ENCODE assay signal across 9 cellular contexts in the genomic region with DNA sequence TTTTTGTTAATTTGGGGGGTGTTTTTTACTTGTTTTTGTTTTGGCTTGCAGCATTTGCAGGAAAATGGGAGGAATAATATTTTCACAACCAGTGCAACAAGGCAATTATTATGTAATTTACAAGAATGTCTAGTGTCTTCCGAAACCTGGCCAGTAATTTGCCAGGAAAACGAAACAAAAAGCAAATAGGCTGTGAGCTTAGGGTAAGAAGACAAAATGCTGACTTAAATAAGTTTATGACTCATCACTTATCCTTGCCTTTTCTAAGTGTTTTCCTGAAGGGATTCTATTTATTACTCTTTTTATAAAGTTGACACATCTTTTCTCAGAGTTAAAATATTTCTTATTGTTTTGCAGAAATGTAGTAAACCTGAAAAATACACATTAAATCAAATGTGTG. TPM values are rescaled to one million over a fixed set of nuclear protein-coding genes. Genes with fewer than 3 reads are reported as not detected.
A peak's percentile ranks its signal among the peaks of the same experiment; 100 is the strongest.
DNase-seq lines count a peak whose midpoint lies in the region; ATAC-seq and TF ChIP-seq lines count a peak whose summit lies in the region.
"Had no signal": no experiment of that assay in that cellular context is flagged by ENCODE, and none has a peak within 500 bp of the region (broad histone marks: within the 10 kb centered on the region; RNA-seq: fewer than 3 reads in every experiment).

No MANE protein-coding gene starts in this region.

- peaks cover 9% of the 10 kb centered on the region for H3K9me3 Mint-ChIP-seq in endodermal cell

- H3K27ac Mint-ChIP-seq in endodermal cell: no peak overlapping the region
- H3K27ac Mint-ChIP-seq: activated CD4-positive, alpha-beta memory T cell treated with anti-CD3 and anti-CD28 coated beads for 36 hours had no signal

- H3K9ac ChIP-seq in liver (ENCODE audit: low read depth in 1 of 2, low read length in 2 of 2): peak overlapping the region in 1 of 2 donors; percentile 5
- no peak overlapping the region for H3K9ac ChIP-seq in endodermal cell (ENCODE audit: extremely low read depth, low read length, poor library complexity, severe bottlenecking)

- H3K4me1 ChIP-seq in liver (ENCODE audit: control insufficient read depth in 4 of 4, insufficient read depth in 4 of 4, low read length in 3 of 4) (peaks cover 0 to 12% (median 10%) of the 10 kb centered on the region in 4 donors), endodermal cell (ENCODE audit: control insufficient read depth, insufficient read depth, low read length) (no peaks in the 10 kb centered on the region), transverse colon (peaks cover 0 to 5% (median 0%) of the 10 kb centered on the region in 4 donors)

- H3K27me3 Mint-ChIP-seq in endodermal cell (ENCODE audit: insufficient read depth): no peaks in the 10 kb centered on the region
- H3K27me3 Mint-ChIP-seq: activated CD4-positive, alpha-beta memory T cell treated with anti-CD3 and anti-CD28 coated beads for 36 hours had no signal

- peak in 1 of 2 donors; percentile 22 for TF ChIP-seq RAD21 in liver (IDR thresholded peaks at IDR 0.05)

- TF ChIP-seq CTCF in astrocyte of the spinal cord (IDR thresholded peaks at IDR 0.05; ENCODE audit: low read depth, low read length) (no peak), liver (IDR thresholded peaks at IDR 0.05; ENCODE audit: low read depth, low read length, missing input control) (no peak), endodermal cell (conservative IDR thresholded peaks at IDR 0.05) (no peak), transverse colon (IDR thresholded peaks at IDR 0.05) (no peak)

- intact Hi-C loops in transverse colon (cut with DNase I; ENCODE audit: low total_unique reads): no loop called here

- no peaks in the 10 kb centered on the region for H3K4me1 Mint-ChIP-seq in endodermal cell

- H3K4me3 Mint-ChIP-seq in endodermal cell: no peak overlapping the region
- H3K4me3 Mint-ChIP-seq: activated CD4-positive, alpha-beta memory T cell treated with anti-CD3 and anti-CD28 coated beads for 36 hours had no signal

- DNase-seq in Caki2 (ENCODE audit: low read depth) (peak; percentile 39), astrocyte of the spinal cord (ENCODE audit: low read depth, low spot score) (peak; percentile 84), anterior cingulate cortex (lab: John Stamatoyannopoulos, UW) (no peak), endodermal cell (no peak), transverse colon (no peak)
- DNase-seq in activated naive CD4-positive, alpha-beta T cell treated with anti-CD3 and anti-CD28 coated beads, Interleukin-2, amount 50 U/mL, for 16 hours: no peak
- DNase-seq: activated CD4-positive, alpha-beta memory T cell treated with anti-CD3 and anti-CD28 coated beads for 36 hours had no signal

- H3K27ac ChIP-seq in liver (ENCODE audit: low read depth in 1 of 2, low read length in 2 of 2) (peak overlapping the region; percentile 16 to 38), endodermal cell (ENCODE audit: low read depth, low read length) (no peak overlapping the region), transverse colon (no peak overlapping the region)

- ATAC-seq in HG03196 (IDR thresholded peaks at IDR 0.05; ENCODE audit: unreplicated experiment): peak; percentile 86

- peaks cover 8% of the 10 kb centered on the region for H3K36me3 Mint-ChIP-seq in endodermal cell (ENCODE audit: low read depth)
- H3K36me3 Mint-ChIP-seq: activated CD4-positive, alpha-beta memory T cell treated with anti-CD3 and anti-CD28 coated beads for 36 hours had no signal

- H3K4me3 ChIP-seq in astrocyte of the spinal cord (ENCODE audit: low read depth, low read length) (peak overlapping the region; percentile 45), liver (ENCODE audit: low read depth in 1 of 3, low read length in 3 of 3) (peak overlapping the region; percentile 2 to 50 (median 11)), endodermal cell (ENCODE audit: low read length) (no peak overlapping the region), transverse colon (peak overlapping the region in 2 of 4 donors; percentile 1 to 18)

- no peak for TF ChIP-seq POLR2A in transverse colon (IDR thresholded peaks at IDR 0.05)

- WGBS in liver: 20% methylated on average over 2 of the region's 2 CpGs
- 77% methylated on average over 2 of the region's 2 CpGs; no CpG with 5 or more reads in 1 of the 2 experiments for WGBS in endodermal cell (ENCODE audit: insufficient coverage in 1 of 2, insufficient read length in 1 of 2), 2 experiments
- 30 to 34% methylated on average over 2 of the region's 2 CpGs for WGBS in transverse colon (ENCODE audit: low coverage in 1 of 2), 2 donors

- TF ChIP-seq EP300 in transverse colon (IDR thresholded peaks at IDR 0.05; ENCODE audit: low read depth): no peak

- H3K9me3 ChIP-seq in liver (ENCODE audit: control insufficient read depth in 4 of 4, low read length in 3 of 4): peaks cover 0 to 7% (median 0%) of the 10 kb centered on the region in 4 donors
- H3K9me3 ChIP-seq in endodermal cell (ENCODE audit: control insufficient read depth, low read length): peaks cover 7% of the 10 kb centered on the region
- peaks cover 0 to 3% of the 10 kb centered on the region in 2 donors for H3K9me3 ChIP-seq in transverse colon

- H3K36me3 ChIP-seq in liver (ENCODE audit: control insufficient read depth in 4 of 4, insufficient read depth in 3 of 4, low read depth in 1 of 4, low read length in 3 of 4) (no peaks in the 10 kb centered on the region), endodermal cell (ENCODE audit: control insufficient read depth, insufficient read depth, low read length) (no peaks in the 10 kb centered on the region), transverse colon (no peaks in the 10 kb centered on the region)

- in situ Hi-C loops in Caki2 (cut with HindIII; ENCODE audit: low pct_unique_long_range_greater_than_20kb, low sequenced_read_pairs): no loop called here
- in situ Hi-C loops in astrocyte of the spinal cord (cut with HindIII; ENCODE audit: low sequenced_read_pairs): no loop called here
- in situ Hi-C loops in transverse colon (cut with MboI; ENCODE audit: low pct_ligation_motif_present in 1 of 4, low pct_unique_long_range_greater_than_20kb in 1 of 4, low sequenced_read_pairs in 3 of 4): no loop called here

- H3K27me3 ChIP-seq in liver (ENCODE audit: control insufficient read depth in 4 of 4, insufficient read depth in 4 of 4, low read length in 3 of 4) (no peaks in the 10 kb centered on the region), endodermal cell (ENCODE audit: control insufficient read depth, insufficient read depth, low read length, poor library complexity, severe bottlenecking) (no peaks in the 10 kb centered on the region), transverse colon (no peaks in the 10 kb centered on the region)

TF ChIP-seq in liver, 16 proteins besides CTCF, POLR2A, EP300 and RAD21:
- TF ChIP-seq YY1 (IDR thresholded peaks at IDR 0.05) (peak; percentile 37), RXRA (IDR thresholded peaks at IDR 0.05) (no peak), HNF4A (conservative IDR thresholded peaks at IDR 0.05) (peak in 1 of 2 donors; percentile 17), JUND (IDR thresholded peaks at IDR 0.05) (peak; percentile 76 to 85), SP1 (IDR thresholded peaks at IDR 0.05) (peak; percentile 15)
- TF ChIP-seq, protein P1, sequence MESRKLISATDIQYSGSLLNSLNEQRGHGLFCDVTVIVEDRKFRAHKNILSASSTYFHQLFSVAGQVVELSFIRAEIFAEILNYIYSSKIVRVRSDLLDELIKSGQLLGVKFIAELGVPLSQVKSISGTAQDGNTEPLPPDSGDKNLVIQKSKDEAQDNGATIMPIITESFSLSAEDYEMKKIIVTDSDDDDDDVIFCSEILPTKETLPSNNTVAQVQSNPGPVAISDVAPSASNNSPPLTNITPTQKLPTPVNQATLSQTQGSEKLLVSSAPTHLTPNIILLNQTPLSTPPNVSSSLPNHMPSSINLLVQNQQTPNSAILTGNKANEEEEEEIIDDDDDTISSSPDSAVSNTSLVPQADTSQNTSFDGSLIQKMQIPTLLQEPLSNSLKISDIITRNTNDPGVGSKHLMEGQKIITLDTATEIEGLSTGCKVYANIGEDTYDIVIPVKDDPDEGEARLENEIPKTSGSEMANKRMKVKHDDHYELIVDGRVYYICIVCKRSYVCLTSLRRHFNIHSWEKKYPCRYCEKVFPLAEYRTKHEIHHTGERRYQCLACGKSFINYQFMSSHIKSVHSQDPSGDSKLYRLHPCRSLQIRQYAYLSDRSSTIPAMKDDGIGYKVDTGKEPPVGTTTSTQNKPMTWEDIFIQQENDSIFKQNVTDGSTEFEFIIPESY (IDR thresholded peaks at IDR 0.05): no peak
- TF ChIP-seq, protein P2, sequence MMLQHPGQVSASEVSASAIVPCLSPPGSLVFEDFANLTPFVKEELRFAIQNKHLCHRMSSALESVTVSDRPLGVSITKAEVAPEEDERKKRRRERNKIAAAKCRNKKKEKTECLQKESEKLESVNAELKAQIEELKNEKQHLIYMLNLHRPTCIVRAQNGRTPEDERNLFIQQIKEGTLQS (IDR thresholded peaks at IDR 0.05): peak; percentile 42
TF ChIP-seq in liver: peak in this region for 5.

RNA-seq across cellular contexts. Expression of a gene that starts 49.8 kb away (rescaled TPM):
- total RNA-seq in Caki2 (2014; rRNA removed; shearing (Covaris generic); ENCODE audit: low replicate concordance): 0.03 and 0.12 TPM in 2 replicates
- total RNA-seq in liver (10 to 100 TPM in 1 of 2 donors, 1 to 10 TPM in 1; 7.5 to 11.2 TPM), endodermal cell (10 to 100 TPM in 1 of 2 donors, 1 to 10 TPM in 1; 9.1 to 12.1 TPM), transverse colon (1 to 10 TPM in 1 of 4 donors, under 1 TPM in 2, not detected in 1; 0.80 to 1.7 (median 0.96) TPM)
- polyA plus RNA-seq in liver: 1 to 10 TPM; 1.7 to 6.1 TPM
- polyA plus RNA-seq in endodermal cell (2013, experiment 1 of 2): 11.0 TPM
- polyA plus RNA-seq in endodermal cell (2013, experiment 2 of 2): 10.7 TPM
- total RNA-seq: activated CD4-positive, alpha-beta memory T cell treated with anti-CD3 and anti-CD28 coated beads for 36 hours had no signal

Comparison
In these comparisons a context has a peak if more than half of its experiments do, and no peak if none do; other contexts are left out.
1. DNase-seq: peak in Caki2 (single experiment) and astrocyte of the spinal cord (single experiment); none in anterior cingulate cortex (0 of 58), endodermal cell (single experiment), transverse colon (single experiment) and activated naive CD4-positive, alpha-beta T cell treated with anti-CD3 and anti-CD28 coated beads, Interleukin-2, amount 50 U/mL, for 16 hours (single experiment).
2. H3K27ac ChIP-seq: peak in liver (2 of 2); none in endodermal cell (single experiment) and transverse colon (0 of 4).